Comparison of ENCODE assay signal across 10 cellular contexts in the genomic region with DNA sequence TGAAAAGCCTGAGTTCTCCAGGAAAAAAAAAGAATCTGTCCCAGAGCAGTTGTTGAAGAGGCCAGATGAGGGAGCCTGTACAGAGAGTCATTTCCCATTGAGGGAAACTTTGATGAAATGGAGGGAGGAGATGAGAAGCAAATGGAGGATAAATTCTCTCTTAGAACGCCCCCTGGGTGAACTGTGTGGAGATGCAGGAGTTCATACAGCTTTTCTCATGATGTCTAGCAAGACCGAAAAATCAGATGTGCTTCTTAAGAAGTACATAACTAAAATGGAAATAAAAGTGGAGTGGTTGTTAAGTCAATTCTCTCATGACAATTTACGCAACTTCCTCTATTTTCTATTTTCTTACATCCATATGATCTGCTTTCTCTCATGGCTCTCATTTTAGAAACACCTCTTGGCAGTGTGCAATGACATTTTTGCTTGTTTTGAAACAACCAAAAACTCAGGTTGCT.
DNase-seq lines count a peak whose midpoint lies in the region; ATAC-seq, FAIRE-seq and TF ChIP-seq lines count a peak whose summit lies in the region.
"Had no signal": no experiment of that assay in that cellular context is flagged by ENCODE, and none has a peak within 500 bp of the region (broad histone marks: within the 10 kb centered on the region; RNA-seq: fewer than 3 reads in every experiment).

No MANE protein-coding gene starts in this region.

- H3K27ac Mint-ChIP-seq in MCF 10A (ENCODE audit: low read depth, unreplicated experiment) (peak overlapping the region; percentile 70), type B pancreatic cell (no peak overlapping the region)

- H3K9me3 Mint-ChIP-seq in MCF 10A (ENCODE audit: unreplicated experiment) (no peaks in the 10 kb centered on the region), type B pancreatic cell (no peaks in the 10 kb centered on the region)

- H3K4me2 ChIP-seq in endothelial cell of umbilical vein (ENCODE audit: insufficient read depth, low read length), result no peak overlapping the region

- TF ChIP-seq POLR2A in breast epithelium (IDR thresholded peaks at IDR 0.05), result no peak
- TF ChIP-seq POLR2A in endothelial cell of umbilical vein (IDR thresholded peaks at IDR 0.05; ENCODE audit: low read depth, low read length), result no peak

- H4K20me1 ChIP-seq in endothelial cell of umbilical vein (replicated peaks; ENCODE audit: control insufficient read depth, extremely low read depth, insufficient read depth, low read length), result no peaks in the 10 kb centered on the region

- H3K27me3 ChIP-seq in breast epithelium (no peaks in the 10 kb centered on the region), endothelial cell of umbilical vein (ENCODE audit: control insufficient read depth in 2 of 2, insufficient read depth in 2 of 2, low read length in 2 of 2) (no peaks in the 10 kb centered on the region)
- H3K27me3 ChIP-seq: spleen had no signal

- dilution Hi-C loops in endothelial cell of umbilical vein (cut with MboI; ENCODE audit: extremely low pct_ligation_motif_present, low sequenced_read_pairs), result no loop called here

- no peaks in the 10 kb centered on the region for H3K27me3 Mint-ChIP-seq in MCF 10A (ENCODE audit: insufficient read depth, unreplicated experiment)
- no peaks in the 10 kb centered on the region for H3K27me3 Mint-ChIP-seq in type B pancreatic cell

- no peak for FAIRE-seq in endothelial cell of umbilical vein (lab: Jason Lieb, UNC)

- H3K27ac ChIP-seq in breast epithelium (no peak overlapping the region), endothelial cell of umbilical vein (ENCODE audit: insufficient read depth, low read depth, low read length) (no peak overlapping the region)
- H3K27ac ChIP-seq: spleen had no signal

- TF ChIP-seq CTCF in MCF 10A (IDR thresholded peaks at IDR 0.05; ENCODE audit: unreplicated experiment), result peak; percentile 7
- no peak for TF ChIP-seq CTCF in breast epithelium (IDR thresholded peaks at IDR 0.05)
- peak; percentile 18 to 27 for TF ChIP-seq CTCF in endothelial cell of umbilical vein (IDR thresholded peaks at IDR 0.05; ENCODE audit: extremely low read depth in 1 of 2, insufficient read depth in 1 of 2, low read depth in 1 of 2, low read length in 2 of 2)
- TF ChIP-seq CTCF in type B pancreatic cell (conservative IDR thresholded peaks at IDR 0.05), result peak; percentile 60

- H2AFZ ChIP-seq in endothelial cell of umbilical vein (ENCODE audit: low read depth, low read length), result no peak overlapping the region

- H3K4me3 ChIP-seq in breast epithelium (no peak overlapping the region), endothelial cell of umbilical vein (replicated peaks in 1 of 3; ENCODE audit: insufficient read depth in 1 of 3, low read depth in 1 of 3, low read length in 3 of 3) (no peak overlapping the region)
- H3K4me3 ChIP-seq: spleen had no signal

- BruUV-seq in MCF 10A (replicated peaks; lab: Mats Ljungman, UMichigan) (no TSS peak), endothelial cell of umbilical vein (replicated peaks; lab: Mats Ljungman, UMichigan) (no TSS peak)

- H3K4me1 Mint-ChIP-seq in MCF 10A (ENCODE audit: insufficient read depth, unreplicated experiment), result peaks cover 19% of the 10 kb centered on the region
- no peaks in the 10 kb centered on the region for H3K4me1 Mint-ChIP-seq in type B pancreatic cell (ENCODE audit: unreplicated experiment)

- H3K4me3 Mint-ChIP-seq in MCF 10A (ENCODE audit: unreplicated experiment), result no peak overlapping the region
- no peak overlapping the region for H3K4me3 Mint-ChIP-seq in type B pancreatic cell

- no peaks in the 10 kb centered on the region for H3K79me2 ChIP-seq in endothelial cell of umbilical vein (ENCODE audit: control insufficient read depth, insufficient read depth, low read length)

- DNase-seq in MCF 10A (ENCODE audit: unreplicated experiment), result peak; percentile 36
- DNase-seq in breast epithelium (ENCODE audit: low spot score in 2 of 2), result no peak
- peak; percentile 1 for DNase-seq in NOMO-1 treated with dmso at 0.1 percent for 144 hours (lab: John Stamatoyannopoulos, UW; ENCODE audit: unreplicated experiment)
- peak; percentile 36 for DNase-seq in endothelial cell of umbilical vein (ENCODE audit: low read depth, low spot score)
- DNase-seq in type B pancreatic cell (ENCODE audit: extremely low spot score, unreplicated experiment), result no peak
- DNase-seq in NCI-H345 treated with DMSO at 0.1 percent for 48 hours (lab: John Stamatoyannopoulos, UW; ENCODE audit: unreplicated experiment), result no peak
- no peak for DNase-seq in DMS153 (lab: John Stamatoyannopoulos, UW)
- DNase-seq: KG1, spleen had no signal

- CTCF ChIA-PET in MCF 10A (lab: Yijun Ruan, JAX), result interaction anchor here (0.7 kb wide), 1 partner anchor 150 kb away, joined by 3 read pairs; no protein-coding TSS in a partner anchor
- CTCF ChIA-PET in endothelial cell of umbilical vein (lab: Charles Lee), result interaction anchor here (1.0 kb wide), 1 partner anchor 310 kb away, joined by 3 read pairs; no protein-coding TSS in a partner anchor

- no peaks in the 10 kb centered on the region for H3K36me3 ChIP-seq in breast epithelium
- no peaks in the 10 kb centered on the region for H3K36me3 ChIP-seq in endothelial cell of umbilical vein (ENCODE audit: control insufficient read depth in 2 of 2, extremely low read depth in 1 of 2, insufficient read depth in 2 of 2, low read length in 2 of 2)
- H3K36me3 ChIP-seq: spleen had no signal

- intact Hi-C loops in MCF 10A (cut with micrococcal nuclease) (no loop called here), breast epithelium (cut with DNase I; ENCODE audit: low total_unique reads) (no loop called here), endothelial cell of umbilical vein (cut with micrococcal nuclease) (loop anchor here (2.0 to 10.0 kb wide), 3 partner anchors 54 to 1258 kb away; no protein-coding TSS in a partner anchor)

- H3K9me3 ChIP-seq in breast epithelium (no peaks in the 10 kb centered on the region), endothelial cell of umbilical vein (replicated peaks; ENCODE audit: control insufficient read depth, insufficient read depth, low read length) (no peaks in the 10 kb centered on the region)

- H3K4me1 ChIP-seq in breast epithelium (no peaks in the 10 kb centered on the region), endothelial cell of umbilical vein (ENCODE audit: control insufficient read depth, extremely low read depth, insufficient read depth, low read length) (no peaks in the 10 kb centered on the region)
- H3K4me1 ChIP-seq: spleen had no signal

- H3K9me1 ChIP-seq in endothelial cell of umbilical vein (replicated peaks; ENCODE audit: control insufficient read depth, extremely low read depth, insufficient read depth, low read length), result no peaks in the 10 kb centered on the region

- H3K9ac ChIP-seq in endothelial cell of umbilical vein (replicated peaks; ENCODE audit: extremely low read depth, insufficient read depth, low read length), result no peak overlapping the region

- no peak for ATAC-seq in HG02852 (IDR thresholded peaks at IDR 0.05; ENCODE audit: unreplicated experiment)

- POLR2A ChIA-PET in MCF 10A (lab: Yijun Ruan, JAX), result no interaction called here
- POLR2A ChIA-PET in endothelial cell of umbilical vein (lab: Charles Lee), result no interaction called here

- H3K36me3 Mint-ChIP-seq in MCF 10A (ENCODE audit: insufficient read depth, unreplicated experiment), result no peaks in the 10 kb centered on the region
- H3K36me3 Mint-ChIP-seq in type B pancreatic cell, result no peaks in the 10 kb centered on the region

TF ChIP-seq in endothelial cell of umbilical vein, 7 proteins besides CTCF, POLR2A, EP300 and RAD21:
- no peak for TF ChIP-seq POLR2AphosphoS5 (IDR thresholded peaks at IDR 0.05; ENCODE audit: insufficient read depth, low read depth, low read length)
- no peak for TF ChIP-seq EZH2 (IDR thresholded peaks at IDR 0.05; ENCODE audit: borderline replicate concordance, low read depth, low read length, severe bottlenecking)
- TF ChIP-seq, protein P1, sequence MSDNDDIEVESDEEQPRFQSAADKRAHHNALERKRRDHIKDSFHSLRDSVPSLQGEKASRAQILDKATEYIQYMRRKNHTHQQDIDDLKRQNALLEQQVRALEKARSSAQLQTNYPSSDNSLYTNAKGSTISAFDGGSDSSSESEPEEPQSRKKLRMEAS (IDR thresholded peaks at IDR 0.05; ENCODE audit: insufficient read depth, insufficient read length), result no peak
- no peak for TF ChIP-seq JUN (IDR thresholded peaks at IDR 0.05; ENCODE audit: borderline replicate concordance, insufficient read depth, insufficient read length, low read depth)
- no peak for TF ChIP-seq FOS (IDR thresholded peaks at IDR 0.05; ENCODE audit: borderline replicate concordance, insufficient read depth, low read length)
- no peak for TF ChIP-seq GATA2 (IDR thresholded peaks at IDR 0.05; ENCODE audit: insufficient read depth, insufficient read length, low read depth, low read length)
- TF ChIP-seq MYC (IDR thresholded peaks at IDR 0.05; ENCODE audit: low read depth, low read length), result no peak

Comparison
In these comparisons a context has a peak if more than half of its experiments do, and no peak if none do; other contexts are left out.
1. DNase-seq: peak in MCF 10A (single experiment), NOMO-1 treated with dmso at 0.1 percent for 144 hours (single experiment) and endothelial cell of umbilical vein (single experiment); none in breast epithelium (0 of 2), type B pancreatic cell (single experiment), NCI-H345 treated with DMSO at 0.1 percent for 48 hours (single experiment) and DMS153 (single experiment).
2. CTCF ChIP-seq: peak in MCF 10A (single experiment), endothelial cell of umbilical vein (2 of 2) and type B pancreatic cell (single experiment); none in breast epithelium (0 of 3).